In genomic region chr6:158648682-158649131, GRCh38 we compare ENCODE assay signal across 9 cellular contexts. TPM values are rescaled to one million over a fixed set of nuclear protein-coding genes. Genes with fewer than 3 reads are reported as not detected.
A peak's percentile ranks its signal among the peaks of the same experiment; 100 is the strongest.
DNase-seq lines count a peak whose midpoint lies in the region; ATAC-seq and TF ChIP-seq lines count a peak whose summit lies in the region.
"Had no signal": no experiment of that assay in that cellular context is flagged by ENCODE, and none has a peak within 500 bp of the region (broad histone marks: within the 10 kb centered on the region; RNA-seq: fewer than 3 reads in every experiment).

No MANE protein-coding gene starts in this region.

- no peak for TF ChIP-seq CTCF in thyroid gland (IDR thresholded peaks at IDR 0.05)

- peaks cover 19% of the 10 kb centered on the region for H3K4me1 ChIP-seq in adipocyte (ENCODE audit: control insufficient read depth, insufficient read depth, low read length)
- H3K4me1 ChIP-seq in mesodermal cell (ENCODE audit: control insufficient read depth, insufficient read depth, low read length, poor library complexity, severe bottlenecking) = peaks cover 21% of the 10 kb centered on the region
- peaks cover 10 to 18% of the 10 kb centered on the region in 2 donors for H3K4me1 ChIP-seq in thyroid gland

- TF ChIP-seq POLR2A in thyroid gland (IDR thresholded peaks at IDR 0.05) = no peak

- H3K36me3 ChIP-seq in adipocyte (ENCODE audit: control insufficient read depth, insufficient read depth, low read length, severe bottlenecking) (no peaks in the 10 kb centered on the region), mesodermal cell (ENCODE audit: control insufficient read depth, insufficient read depth, low read length) (no peaks in the 10 kb centered on the region), thyroid gland (no peaks in the 10 kb centered on the region)
- H3K36me3 ChIP-seq: right lobe of liver had no signal

- 61 to 92% methylated on average over 3 of the region's 5 CpGs for WGBS in mesodermal cell (ENCODE audit: insufficient coverage in 2 of 2), 2 experiments
- 70 to 75% methylated on average over 5 of the region's 5 CpGs for WGBS in thyroid gland, 2 donors

- no peaks in the 10 kb centered on the region for H3K9me3 ChIP-seq in adipocyte (ENCODE audit: control insufficient read depth, low read length)
- H3K9me3 ChIP-seq in mesodermal cell (ENCODE audit: control insufficient read depth, low read length) = no peaks in the 10 kb centered on the region
- no peaks in the 10 kb centered on the region for H3K9me3 ChIP-seq in thyroid gland
- H3K9me3 ChIP-seq: right lobe of liver had no signal

- peak overlapping the region; percentile 20 for H3K9ac ChIP-seq in adipocyte (ENCODE audit: low read length)

- peak; percentile 33 for ATAC-seq in HG03439 (IDR thresholded peaks at IDR 0.05; ENCODE audit: unreplicated experiment)
- ATAC-seq: right lobe of liver had no signal

- peak overlapping the region; percentile 32 for H3K4me3 ChIP-seq in adipocyte (ENCODE audit: low read length)
- H3K4me3 ChIP-seq in mesodermal cell (ENCODE audit: extremely low read depth, insufficient read depth, low read length, poor library complexity, severe bottlenecking) = no peak overlapping the region
- H3K4me3 ChIP-seq in thyroid gland (replicated peaks in 1 of 3) = no peak overlapping the region
- H3K4me3 ChIP-seq: right lobe of liver had no signal

- intact Hi-C loops in thyroid gland (cut with DNase I) = no loop called here

- H3K27ac ChIP-seq in mesodermal cell (ENCODE audit: low read depth, low read length, severe bottlenecking) (peak overlapping the region; percentile 69), thyroid gland (no peak overlapping the region)

- DNase-seq in activated naive CD4-positive, alpha-beta T cell treated with Interleukin-2 at 50 U/mL for 16 hours = peak; percentile 32
- DNase-seq in activated naive CD4-positive, alpha-beta T cell (lab: John Stamatoyannopoulos, UW) = no peak
- DNase-seq in adipocyte (ENCODE audit: low read depth) (peak; percentile 85), GOT3 (lab: John Stamatoyannopoulos, UW) (no peak), NCI-H446 treated with DMSO at 0.1 percent for 48 hours (lab: John Stamatoyannopoulos, UW) (no peak), thyroid gland (no peak)

- H3K27me3 ChIP-seq in adipocyte (replicated peaks; ENCODE audit: control insufficient read depth, insufficient read depth, low read length) (no peaks in the 10 kb centered on the region), thyroid gland (no peaks in the 10 kb centered on the region)
- H3K27me3 ChIP-seq: right lobe of liver had no signal

RNA-seq across cellular contexts. Expression of gene SYTL3, which starts 1.1 kb away (rescaled TPM):
- polyA plus RNA-seq in mesodermal cell (2013, experiment 1 of 2) = 1.5 TPM
- polyA plus RNA-seq in mesodermal cell (2013, experiment 2 of 2) = 1.0 TPM
- total RNA-seq in thyroid gland = 10 to 100 TPM; 16.9 to 33.0 (median 24.4) TPM

RNA-seq across cellular contexts. Expression of gene DYNLT1, which starts 4.2 kb away (rescaled TPM):
- 238 TPM for polyA plus RNA-seq in mesodermal cell (2013, experiment 1 of 2)
- 257 TPM for polyA plus RNA-seq in mesodermal cell (2013, experiment 2 of 2)
- 100 to 1,000 TPM in 2 of 4 donors, 10 to 100 TPM in 2; 76.6 to 113 (median 93.4) TPM for total RNA-seq in thyroid gland

Comparison
In these comparisons a context has a peak if more than half of its experiments do, and no peak if none do; other contexts are left out.
1. DNase-seq: peak in activated naive CD4-positive, alpha-beta T cell treated with Interleukin-2 at 50 U/mL for 16 hours (single experiment) and adipocyte (single experiment); none in activated naive CD4-positive, alpha-beta T cell (0 of 4), GOT3 (single experiment), NCI-H446 treated with DMSO at 0.1 percent for 48 hours (single experiment) and thyroid gland (0 of 2).